1 cellular context compared by ENCODE assay signal in genomic region chr11:119728651-119729580, GRCh38.
A peak's percentile ranks its signal among the peaks of the same experiment; 100 is the strongest.
TF ChIP-seq lines count a peak whose summit lies in the region.

Gene NECTIN1, minus strand, starts transcription at chr11:119729200. Its CDS starts 647 bp downstream, at chr11:119728553.

TF ChIP-seq in K562, 482 proteins besides CTCF, POLR2A, EP300 and RAD21 (continued from another document and continues in another):
- peak; percentile 53 for TF ChIP-seq CREM (IDR thresholded peaks at IDR 0.05; ENCODE audit: low read depth)
- TF ChIP-seq KLF10 (CRISPR knock-in tag; IDR thresholded peaks at IDR 0.05): no peak
- TF ChIP-seq GATAD2B (IDR thresholded peaks at IDR 0.05; ENCODE audit: borderline replicate concordance): no peak
- no peak for TF ChIP-seq CC2D1A (IDR thresholded peaks at IDR 0.05)
- TF ChIP-seq NR3C1 (CRISPR knock-in tag; IDR thresholded peaks at IDR 0.05): no peak
- TF ChIP-seq ZNF584 (CRISPR knock-in tag; IDR thresholded peaks at IDR 0.05; ENCODE audit: low read depth): no peak
- no peak for TF ChIP-seq ZNF124 (CRISPR knock-in tag; IDR thresholded peaks at IDR 0.05)
- peak in 1 of 2 experiments; percentile 22; a peak in 2 of 4 replicates for TF ChIP-seq UBTF (IDR thresholded peaks at IDR 0.05; ENCODE audit: borderline replicate concordance in 1 of 2, low read depth in 2 of 2, low read length in 2 of 2)
- TF ChIP-seq ZNF395 (CRISPR knock-in tag; IDR thresholded peaks at IDR 0.05): peak; percentile 34; the same call in 1 of the 2 replicates
- TF ChIP-seq NRF1 (conservative IDR thresholded peaks at IDR 0.05 in 1 of 2, IDR thresholded peaks at IDR 0.05 in 1 of 2): peak; percentile 27 to 53; a peak in 3 of 4 replicates
- TF ChIP-seq, protein P1, sequence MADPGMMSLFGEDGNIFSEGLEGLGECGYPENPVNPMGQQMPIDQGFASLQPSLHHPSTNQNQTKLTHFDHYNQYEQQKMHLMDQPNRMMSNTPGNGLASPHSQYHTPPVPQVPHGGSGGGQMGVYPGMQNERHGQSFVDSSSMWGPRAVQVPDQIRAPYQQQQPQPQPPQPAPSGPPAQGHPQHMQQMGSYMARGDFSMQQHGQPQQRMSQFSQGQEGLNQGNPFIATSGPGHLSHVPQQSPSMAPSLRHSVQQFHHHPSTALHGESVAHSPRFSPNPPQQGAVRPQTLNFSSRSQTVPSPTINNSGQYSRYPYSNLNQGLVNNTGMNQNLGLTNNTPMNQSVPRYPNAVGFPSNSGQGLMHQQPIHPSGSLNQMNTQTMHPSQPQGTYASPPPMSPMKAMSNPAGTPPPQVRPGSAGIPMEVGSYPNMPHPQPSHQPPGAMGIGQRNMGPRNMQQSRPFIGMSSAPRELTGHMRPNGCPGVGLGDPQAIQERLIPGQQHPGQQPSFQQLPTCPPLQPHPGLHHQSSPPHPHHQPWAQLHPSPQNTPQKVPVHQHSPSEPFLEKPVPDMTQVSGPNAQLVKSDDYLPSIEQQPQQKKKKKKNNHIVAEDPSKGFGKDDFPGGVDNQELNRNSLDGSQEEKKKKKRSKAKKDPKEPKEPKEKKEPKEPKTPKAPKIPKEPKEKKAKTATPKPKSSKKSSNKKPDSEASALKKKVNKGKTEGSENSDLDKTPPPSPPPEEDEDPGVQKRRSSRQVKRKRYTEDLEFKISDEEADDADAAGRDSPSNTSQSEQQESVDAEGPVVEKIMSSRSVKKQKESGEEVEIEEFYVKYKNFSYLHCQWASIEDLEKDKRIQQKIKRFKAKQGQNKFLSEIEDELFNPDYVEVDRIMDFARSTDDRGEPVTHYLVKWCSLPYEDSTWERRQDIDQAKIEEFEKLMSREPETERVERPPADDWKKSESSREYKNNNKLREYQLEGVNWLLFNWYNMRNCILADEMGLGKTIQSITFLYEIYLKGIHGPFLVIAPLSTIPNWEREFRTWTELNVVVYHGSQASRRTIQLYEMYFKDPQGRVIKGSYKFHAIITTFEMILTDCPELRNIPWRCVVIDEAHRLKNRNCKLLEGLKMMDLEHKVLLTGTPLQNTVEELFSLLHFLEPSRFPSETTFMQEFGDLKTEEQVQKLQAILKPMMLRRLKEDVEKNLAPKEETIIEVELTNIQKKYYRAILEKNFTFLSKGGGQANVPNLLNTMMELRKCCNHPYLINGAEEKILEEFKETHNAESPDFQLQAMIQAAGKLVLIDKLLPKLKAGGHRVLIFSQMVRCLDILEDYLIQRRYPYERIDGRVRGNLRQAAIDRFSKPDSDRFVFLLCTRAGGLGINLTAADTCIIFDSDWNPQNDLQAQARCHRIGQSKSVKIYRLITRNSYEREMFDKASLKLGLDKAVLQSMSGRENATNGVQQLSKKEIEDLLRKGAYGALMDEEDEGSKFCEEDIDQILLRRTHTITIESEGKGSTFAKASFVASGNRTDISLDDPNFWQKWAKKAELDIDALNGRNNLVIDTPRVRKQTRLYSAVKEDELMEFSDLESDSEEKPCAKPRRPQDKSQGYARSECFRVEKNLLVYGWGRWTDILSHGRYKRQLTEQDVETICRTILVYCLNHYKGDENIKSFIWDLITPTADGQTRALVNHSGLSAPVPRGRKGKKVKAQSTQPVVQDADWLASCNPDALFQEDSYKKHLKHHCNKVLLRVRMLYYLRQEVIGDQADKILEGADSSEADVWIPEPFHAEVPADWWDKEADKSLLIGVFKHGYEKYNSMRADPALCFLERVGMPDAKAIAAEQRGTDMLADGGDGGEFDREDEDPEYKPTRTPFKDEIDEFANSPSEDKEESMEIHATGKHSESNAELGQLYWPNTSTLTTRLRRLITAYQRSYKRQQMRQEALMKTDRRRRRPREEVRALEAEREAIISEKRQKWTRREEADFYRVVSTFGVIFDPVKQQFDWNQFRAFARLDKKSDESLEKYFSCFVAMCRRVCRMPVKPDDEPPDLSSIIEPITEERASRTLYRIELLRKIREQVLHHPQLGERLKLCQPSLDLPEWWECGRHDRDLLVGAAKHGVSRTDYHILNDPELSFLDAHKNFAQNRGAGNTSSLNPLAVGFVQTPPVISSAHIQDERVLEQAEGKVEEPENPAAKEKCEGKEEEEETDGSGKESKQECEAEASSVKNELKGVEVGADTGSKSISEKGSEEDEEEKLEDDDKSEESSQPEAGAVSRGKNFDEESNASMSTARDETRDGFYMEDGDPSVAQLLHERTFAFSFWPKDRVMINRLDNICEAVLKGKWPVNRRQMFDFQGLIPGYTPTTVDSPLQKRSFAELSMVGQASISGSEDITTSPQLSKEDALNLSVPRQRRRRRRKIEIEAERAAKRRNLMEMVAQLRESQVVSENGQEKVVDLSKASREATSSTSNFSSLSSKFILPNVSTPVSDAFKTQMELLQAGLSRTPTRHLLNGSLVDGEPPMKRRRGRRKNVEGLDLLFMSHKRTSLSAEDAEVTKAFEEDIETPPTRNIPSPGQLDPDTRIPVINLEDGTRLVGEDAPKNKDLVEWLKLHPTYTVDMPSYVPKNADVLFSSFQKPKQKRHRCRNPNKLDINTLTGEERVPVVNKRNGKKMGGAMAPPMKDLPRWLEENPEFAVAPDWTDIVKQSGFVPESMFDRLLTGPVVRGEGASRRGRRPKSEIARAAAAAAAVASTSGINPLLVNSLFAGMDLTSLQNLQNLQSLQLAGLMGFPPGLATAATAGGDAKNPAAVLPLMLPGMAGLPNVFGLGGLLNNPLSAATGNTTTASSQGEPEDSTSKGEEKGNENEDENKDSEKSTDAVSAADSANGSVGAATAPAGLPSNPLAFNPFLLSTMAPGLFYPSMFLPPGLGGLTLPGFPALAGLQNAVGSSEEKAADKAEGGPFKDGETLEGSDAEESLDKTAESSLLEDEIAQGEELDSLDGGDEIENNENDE (IDR thresholded peaks at IDR 0.05; ENCODE audit: low read depth, low read length): no peak
- TF ChIP-seq ZBTB9 (CRISPR knock-in tag; IDR thresholded peaks at IDR 0.05): 0 out of 2 replicates have a peak, but pooled peaks have one; percentile 25
- TF ChIP-seq ZFX (CRISPR knock-in tag; IDR thresholded peaks at IDR 0.05): no peak
- no peak for TF ChIP-seq DMBX1 (CRISPR knock-in tag; IDR thresholded peaks at IDR 0.05; ENCODE audit: borderline replicate concordance)
- no peak for TF ChIP-seq SRF (CRISPR knock-in tag; IDR thresholded peaks at IDR 0.05)
- TF ChIP-seq RCOR1 (IDR thresholded peaks at IDR 0.05; ENCODE audit: borderline replicate concordance in 1 of 2, low read depth in 2 of 2, low read length in 2 of 2): no peak
- TF ChIP-seq, protein P2, sequence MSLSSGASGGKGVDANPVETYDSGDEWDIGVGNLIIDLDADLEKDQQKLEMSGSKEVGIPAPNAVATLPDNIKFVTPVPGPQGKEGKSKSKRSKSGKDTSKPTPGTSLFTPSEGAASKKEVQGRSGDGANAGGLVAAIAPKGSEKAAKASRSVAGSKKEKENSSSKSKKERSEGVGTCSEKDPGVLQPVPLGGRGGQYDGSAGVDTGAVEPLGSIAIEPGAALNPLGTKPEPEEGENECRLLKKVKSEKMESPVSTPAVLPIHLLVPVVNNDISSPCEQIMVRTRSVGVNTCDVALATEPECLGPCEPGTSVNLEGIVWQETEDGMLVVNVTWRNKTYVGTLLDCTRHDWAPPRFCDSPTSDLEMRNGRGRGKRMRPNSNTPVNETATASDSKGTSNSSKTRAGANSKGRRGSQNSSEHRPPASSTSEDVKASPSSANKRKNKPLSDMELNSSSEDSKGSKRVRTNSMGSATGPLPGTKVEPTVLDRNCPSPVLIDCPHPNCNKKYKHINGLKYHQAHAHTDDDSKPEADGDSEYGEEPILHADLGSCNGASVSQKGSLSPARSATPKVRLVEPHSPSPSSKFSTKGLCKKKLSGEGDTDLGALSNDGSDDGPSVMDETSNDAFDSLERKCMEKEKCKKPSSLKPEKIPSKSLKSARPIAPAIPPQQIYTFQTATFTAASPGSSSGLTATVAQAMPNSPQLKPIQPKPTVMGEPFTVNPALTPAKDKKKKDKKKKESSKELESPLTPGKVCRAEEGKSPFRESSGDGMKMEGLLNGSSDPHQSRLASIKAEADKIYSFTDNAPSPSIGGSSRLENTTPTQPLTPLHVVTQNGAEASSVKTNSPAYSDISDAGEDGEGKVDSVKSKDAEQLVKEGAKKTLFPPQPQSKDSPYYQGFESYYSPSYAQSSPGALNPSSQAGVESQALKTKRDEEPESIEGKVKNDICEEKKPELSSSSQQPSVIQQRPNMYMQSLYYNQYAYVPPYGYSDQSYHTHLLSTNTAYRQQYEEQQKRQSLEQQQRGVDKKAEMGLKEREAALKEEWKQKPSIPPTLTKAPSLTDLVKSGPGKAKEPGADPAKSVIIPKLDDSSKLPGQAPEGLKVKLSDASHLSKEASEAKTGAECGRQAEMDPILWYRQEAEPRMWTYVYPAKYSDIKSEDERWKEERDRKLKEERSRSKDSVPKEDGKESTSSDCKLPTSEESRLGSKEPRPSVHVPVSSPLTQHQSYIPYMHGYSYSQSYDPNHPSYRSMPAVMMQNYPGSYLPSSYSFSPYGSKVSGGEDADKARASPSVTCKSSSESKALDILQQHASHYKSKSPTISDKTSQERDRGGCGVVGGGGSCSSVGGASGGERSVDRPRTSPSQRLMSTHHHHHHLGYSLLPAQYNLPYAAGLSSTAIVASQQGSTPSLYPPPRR (CRISPR knock-in tag; IDR thresholded peaks at IDR 0.05; ENCODE audit: borderline replicate concordance): no peak
- no peak for TF ChIP-seq BRD9 (IDR thresholded peaks at IDR 0.05; ENCODE audit: low read depth, partially characterized antibody)
- TF ChIP-seq SOX6 (IDR thresholded peaks at IDR 0.05): no peak
- TF ChIP-seq CBFB (CRISPR knock-in tag; IDR thresholded peaks at IDR 0.05): no peak
- TF ChIP-seq POLR2G (IDR thresholded peaks at IDR 0.05; ENCODE audit: low read depth, low read length): 0 out of 2 replicates have a peak, but pooled peaks have one; percentile 29
- TF ChIP-seq RFX1 (IDR thresholded peaks at IDR 0.05): no peak
- no peak for TF ChIP-seq HMG20B (CRISPR knock-in tag; IDR thresholded peaks at IDR 0.05)
- TF ChIP-seq USF2 (CRISPR knock-in tag; IDR thresholded peaks at IDR 0.05): no peak
- no peak for TF ChIP-seq JUNB (CRISPR knock-in tag; conservative IDR thresholded peaks at IDR 0.05)
- TF ChIP-seq ETS2 (tag; IDR thresholded peaks at IDR 0.05; ENCODE audit: borderline replicate concordance, poor library complexity, severe bottlenecking): no peak
- no peak for TF ChIP-seq ZNF253 (CRISPR knock-in tag; conservative IDR thresholded peaks at IDR 0.05)
- TF ChIP-seq TRIM25 (IDR thresholded peaks at IDR 0.05; ENCODE audit: borderline replicate concordance): no peak
- peak; percentile 72 for TF ChIP-seq CTBP1 (IDR thresholded peaks at IDR 0.05; ENCODE audit: borderline replicate concordance)
- TF ChIP-seq ESRRB (CRISPR knock-in tag; IDR thresholded peaks at IDR 0.05; ENCODE audit: borderline replicate concordance): no peak
- no peak for TF ChIP-seq SMAD2 (IDR thresholded peaks at IDR 0.05; ENCODE audit: low read depth, low read length)
- TF ChIP-seq MAX (CRISPR knock-in tag; IDR thresholded peaks at IDR 0.05): 0 out of 2 replicates have a peak, but pooled peaks have one; percentile 12
- no peak for TF ChIP-seq TAF7 (tag; IDR thresholded peaks at IDR 0.05)
- TF ChIP-seq FOSL1 (tag; conservative IDR thresholded peaks at IDR 0.05): no peak
